ENCODE assay signal across 1 cellular context in the genomic region with DNA sequence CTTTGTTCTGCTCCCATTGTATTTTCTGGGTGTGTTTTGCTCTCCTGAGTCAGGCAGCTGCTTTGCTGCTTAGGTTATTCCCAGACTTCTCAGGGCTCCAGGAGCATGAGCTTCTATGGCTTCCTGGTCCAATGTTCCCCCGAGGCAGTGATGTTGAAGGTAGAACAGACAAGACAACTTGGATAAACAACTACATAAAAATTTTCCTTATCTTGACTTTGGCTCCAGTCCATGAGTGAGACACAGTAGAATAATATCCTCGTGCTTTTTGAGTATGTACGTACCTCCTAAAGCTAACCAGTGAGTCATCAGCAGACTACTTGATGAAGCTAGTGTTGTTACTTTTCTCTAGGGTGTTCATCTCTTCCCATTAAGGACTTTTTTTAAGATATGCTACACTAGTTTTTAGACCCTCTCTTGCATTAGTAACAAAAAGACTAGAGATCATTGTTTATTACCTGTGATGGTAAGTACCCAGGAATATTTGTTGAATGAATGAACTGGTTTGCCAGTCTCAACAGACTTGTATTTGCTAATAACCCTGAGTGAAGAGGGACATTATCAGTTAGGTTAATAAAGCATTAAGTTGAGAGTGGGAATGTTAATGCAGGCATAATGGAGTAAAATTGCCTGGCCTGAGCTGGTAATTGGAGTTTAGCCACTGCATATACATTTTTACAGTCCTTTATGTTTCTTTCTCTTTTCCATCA.
TF ChIP-seq lines count a peak whose summit lies in the region.

No MANE protein-coding gene starts in this region.

TF ChIP-seq in GM23338, 12 proteins besides CTCF, POLR2A, EP300 and RAD21 (continued from another document):
- TF ChIP-seq, protein P1, sequence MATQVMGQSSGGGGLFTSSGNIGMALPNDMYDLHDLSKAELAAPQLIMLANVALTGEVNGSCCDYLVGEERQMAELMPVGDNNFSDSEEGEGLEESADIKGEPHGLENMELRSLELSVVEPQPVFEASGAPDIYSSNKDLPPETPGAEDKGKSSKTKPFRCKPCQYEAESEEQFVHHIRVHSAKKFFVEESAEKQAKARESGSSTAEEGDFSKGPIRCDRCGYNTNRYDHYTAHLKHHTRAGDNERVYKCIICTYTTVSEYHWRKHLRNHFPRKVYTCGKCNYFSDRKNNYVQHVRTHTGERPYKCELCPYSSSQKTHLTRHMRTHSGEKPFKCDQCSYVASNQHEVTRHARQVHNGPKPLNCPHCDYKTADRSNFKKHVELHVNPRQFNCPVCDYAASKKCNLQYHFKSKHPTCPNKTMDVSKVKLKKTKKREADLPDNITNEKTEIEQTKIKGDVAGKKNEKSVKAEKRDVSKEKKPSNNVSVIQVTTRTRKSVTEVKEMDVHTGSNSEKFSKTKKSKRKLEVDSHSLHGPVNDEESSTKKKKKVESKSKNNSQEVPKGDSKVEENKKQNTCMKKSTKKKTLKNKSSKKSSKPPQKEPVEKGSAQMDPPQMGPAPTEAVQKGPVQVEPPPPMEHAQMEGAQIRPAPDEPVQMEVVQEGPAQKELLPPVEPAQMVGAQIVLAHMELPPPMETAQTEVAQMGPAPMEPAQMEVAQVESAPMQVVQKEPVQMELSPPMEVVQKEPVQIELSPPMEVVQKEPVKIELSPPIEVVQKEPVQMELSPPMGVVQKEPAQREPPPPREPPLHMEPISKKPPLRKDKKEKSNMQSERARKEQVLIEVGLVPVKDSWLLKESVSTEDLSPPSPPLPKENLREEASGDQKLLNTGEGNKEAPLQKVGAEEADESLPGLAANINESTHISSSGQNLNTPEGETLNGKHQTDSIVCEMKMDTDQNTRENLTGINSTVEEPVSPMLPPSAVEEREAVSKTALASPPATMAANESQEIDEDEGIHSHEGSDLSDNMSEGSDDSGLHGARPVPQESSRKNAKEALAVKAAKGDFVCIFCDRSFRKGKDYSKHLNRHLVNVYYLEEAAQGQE (IDR thresholded peaks at IDR 0.05; ENCODE audit: unreplicated experiment): no peak
- TF ChIP-seq EZH2phosphoT487 (IDR thresholded peaks at IDR 0.05; ENCODE audit: unreplicated experiment): no peak
- no peak for TF ChIP-seq EZH2 (IDR thresholded peaks at IDR 0.05; ENCODE audit: low read depth, unreplicated experiment)
- TF ChIP-seq ZNF331 (CRISPR knock-in tag; IDR thresholded peaks at IDR 0.05; ENCODE audit: low read depth): no peak
- TF ChIP-seq, protein P2, sequence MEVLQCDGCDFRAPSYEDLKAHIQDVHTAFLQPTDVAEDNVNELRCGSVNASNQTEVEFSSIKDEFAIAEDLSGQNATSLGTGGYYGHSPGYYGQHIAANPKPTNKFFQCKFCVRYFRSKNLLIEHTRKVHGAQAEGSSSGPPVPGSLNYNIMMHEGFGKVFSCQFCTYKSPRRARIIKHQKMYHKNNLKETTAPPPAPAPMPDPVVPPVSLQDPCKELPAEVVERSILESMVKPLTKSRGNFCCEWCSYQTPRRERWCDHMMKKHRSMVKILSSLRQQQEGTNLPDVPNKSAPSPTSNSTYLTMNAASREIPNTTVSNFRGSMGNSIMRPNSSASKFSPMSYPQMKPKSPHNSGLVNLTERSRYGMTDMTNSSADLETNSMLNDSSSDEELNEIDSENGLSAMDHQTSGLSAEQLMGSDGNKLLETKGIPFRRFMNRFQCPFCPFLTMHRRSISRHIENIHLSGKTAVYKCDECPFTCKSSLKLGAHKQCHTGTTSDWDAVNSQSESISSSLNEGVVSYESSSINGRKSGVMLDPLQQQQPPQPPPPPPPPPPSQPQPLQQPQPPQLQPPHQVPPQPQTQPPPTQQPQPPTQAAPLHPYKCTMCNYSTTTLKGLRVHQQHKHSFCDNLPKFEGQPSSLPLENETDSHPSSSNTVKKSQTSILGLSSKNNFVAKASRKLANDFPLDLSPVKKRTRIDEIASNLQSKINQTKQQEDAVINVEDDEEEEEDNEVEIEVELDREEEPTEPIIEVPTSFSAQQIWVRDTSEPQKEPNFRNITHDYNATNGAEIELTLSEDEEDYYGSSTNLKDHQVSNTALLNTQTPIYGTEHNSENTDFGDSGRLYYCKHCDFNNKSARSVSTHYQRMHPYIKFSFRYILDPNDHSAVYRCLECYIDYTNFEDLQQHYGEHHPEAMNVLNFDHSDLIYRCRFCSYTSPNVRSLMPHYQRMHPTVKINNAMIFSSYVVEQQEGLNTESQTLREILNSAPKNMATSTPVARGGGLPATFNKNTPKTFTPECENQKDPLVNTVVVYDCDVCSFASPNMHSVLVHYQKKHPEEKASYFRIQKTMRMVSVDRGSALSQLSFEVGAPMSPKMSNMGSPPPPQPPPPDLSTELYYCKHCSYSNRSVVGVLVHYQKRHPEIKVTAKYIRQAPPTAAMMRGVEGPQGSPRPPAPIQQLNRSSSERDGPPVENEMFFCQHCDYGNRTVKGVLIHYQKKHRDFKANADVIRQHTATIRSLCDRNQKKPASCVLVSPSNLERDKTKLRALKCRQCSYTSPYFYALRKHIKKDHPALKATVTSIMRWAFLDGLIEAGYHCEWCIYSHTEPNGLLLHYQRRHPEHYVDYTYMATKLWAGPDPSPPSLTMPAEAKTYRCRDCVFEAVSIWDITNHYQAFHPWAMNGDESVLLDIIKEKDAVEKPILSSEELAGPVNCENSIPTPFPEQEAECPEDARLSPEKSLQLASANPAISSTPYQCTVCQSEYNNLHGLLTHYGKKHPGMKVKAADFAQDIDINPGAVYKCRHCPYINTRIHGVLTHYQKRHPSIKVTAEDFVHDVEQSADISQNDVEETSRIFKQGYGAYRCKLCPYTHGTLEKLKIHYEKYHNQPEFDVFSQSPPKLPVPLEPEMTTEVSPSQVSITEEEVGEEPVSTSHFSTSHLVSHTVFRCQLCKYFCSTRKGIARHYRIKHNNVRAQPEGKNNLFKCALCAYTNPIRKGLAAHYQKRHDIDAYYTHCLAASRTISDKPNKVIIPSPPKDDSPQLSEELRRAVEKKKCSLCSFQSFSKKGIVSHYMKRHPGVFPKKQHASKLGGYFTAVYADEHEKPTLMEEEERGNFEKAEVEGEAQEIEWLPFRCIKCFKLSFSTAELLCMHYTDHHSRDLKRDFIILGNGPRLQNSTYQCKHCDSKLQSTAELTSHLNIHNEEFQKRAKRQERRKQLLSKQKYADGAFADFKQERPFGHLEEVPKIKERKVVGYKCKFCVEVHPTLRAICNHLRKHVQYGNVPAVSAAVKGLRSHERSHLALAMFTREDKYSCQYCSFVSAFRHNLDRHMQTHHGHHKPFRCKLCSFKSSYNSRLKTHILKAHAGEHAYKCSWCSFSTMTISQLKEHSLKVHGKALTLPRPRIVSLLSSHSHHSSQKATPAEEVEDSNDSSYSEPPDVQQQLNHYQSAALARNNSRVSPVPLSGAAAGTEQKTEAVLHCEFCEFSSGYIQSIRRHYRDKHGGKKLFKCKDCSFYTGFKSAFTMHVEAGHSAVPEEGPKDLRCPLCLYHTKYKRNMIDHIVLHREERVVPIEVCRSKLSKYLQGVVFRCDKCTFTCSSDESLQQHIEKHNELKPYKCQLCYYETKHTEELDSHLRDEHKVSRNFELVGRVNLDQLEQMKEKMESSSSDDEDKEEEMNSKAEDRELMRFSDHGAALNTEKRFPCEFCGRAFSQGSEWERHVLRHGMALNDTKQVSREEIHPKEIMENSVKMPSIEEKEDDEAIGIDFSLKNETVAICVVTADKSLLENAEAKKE (CRISPR knock-in tag; IDR thresholded peaks at IDR 0.05): no peak
- no peak for TF ChIP-seq JUNB (IDR thresholded peaks at IDR 0.05; ENCODE audit: unreplicated experiment)
- TF ChIP-seq POLR2AphosphoS5 (IDR thresholded peaks at IDR 0.05; ENCODE audit: low read depth): no peak
- no peak for TF ChIP-seq ZNF114 (CRISPR knock-in tag; IDR thresholded peaks at IDR 0.05)
- TF ChIP-seq STAT1 (IDR thresholded peaks at IDR 0.05; ENCODE audit: unreplicated experiment): no peak
- TF ChIP-seq CREB1 (CRISPR knock-in tag; IDR thresholded peaks at IDR 0.05; ENCODE audit: low read depth): no peak
